ENCODE assay signal across 19 cellular contexts in genomic region chr14:67331368-67332125, GRCh38. TPM values are rescaled to one million over a fixed set of nuclear protein-coding genes. Genes with fewer than 3 reads are reported as not detected.
DNase-seq lines count a peak whose midpoint lies in the region; ATAC-seq and TF ChIP-seq lines count a peak whose summit lies in the region.
"Had no signal": no experiment of that assay in that cellular context is flagged by ENCODE, and none has a peak within 500 bp of the region (broad histone marks: within the 10 kb centered on the region; RNA-seq: fewer than 3 reads in every experiment).

No MANE protein-coding gene starts in this region.

- H3K4me1 ChIP-seq in PC-3 (ENCODE audit: insufficient read depth, low read length), result peaks cover 17% of the 10 kb centered on the region
- H3K4me1 ChIP-seq: neural progenitor cell had no signal

- no peak overlapping the region for H3K4me2 ChIP-seq in PC-3 (ENCODE audit: low read length)
- H3K4me2 ChIP-seq: neural progenitor cell had no signal

- CTCF ChIA-PET in PC-3 (lab: Charles Lee), result no interaction called here

- no peaks in the 10 kb centered on the region for H4K20me1 ChIP-seq in PC-3 (ENCODE audit: low read length)

- H3K9ac ChIP-seq in PC-3 (ENCODE audit: low read length), result no peak overlapping the region
- H3K9ac ChIP-seq: neural progenitor cell had no signal

- no peaks in the 10 kb centered on the region for H3F3A ChIP-seq in PC-3 (ENCODE audit: low read length, unreplicated experiment)

- H2AFZ ChIP-seq in PC-3 (ENCODE audit: low read length), result no peak overlapping the region
- H2AFZ ChIP-seq: neural progenitor cell had no signal

- H3K9me2 ChIP-seq in PC-3 (replicated peaks; ENCODE audit: low read length), result no peaks in the 10 kb centered on the region

- DNase-seq in EH (ENCODE audit: low read depth) (peak; percentile 65), PC-3 (peak; percentile 50), dedifferentiated amniotic fluid mesenchymal stem cell (ENCODE audit: extremely low spot score) (peak; percentile 28), non-pigmented ciliary epithelial cell (ENCODE audit: low read depth) (peak; percentile 37), putamen (ENCODE audit: low spot score) (no peak), hippocampal formation (lab: John Stamatoyannopoulos, UW) (no peak)
- DNase-seq: activated effector memory CD4-positive, alpha-beta T cell treated with anti-CD3 and anti-CD28 coated beads, Interleukin-2, amount 50 U/mL, for 16 hours; amygdala; COR-L47; NCI-H1436; NCI-H69; retina; SHP77; stimulated activated CD4-positive, alpha-beta T cell treated with anti-CD3 and anti-CD28 coated beads, Interleukin-15, amount 100 ng/mL, for 24 hours; T-helper 1 cell had no signal

- no peaks in the 10 kb centered on the region for H3K79me2 ChIP-seq in PC-3 (ENCODE audit: low read length)

- H3K27me3 ChIP-seq in PC-3 (ENCODE audit: low read length), result no peaks in the 10 kb centered on the region
- H3K27me3 ChIP-seq: neural progenitor cell had no signal

- peaks cover 46% of the 10 kb centered on the region for H3K36me3 ChIP-seq in PC-3 (ENCODE audit: low read depth, low read length)

- POLR2A ChIA-PET in PC-3 (lab: Charles Lee; ENCODE audit: unreplicated experiment), result no interaction called here

- no peak for TF ChIP-seq CTCF in PC-3 (conservative IDR thresholded peaks at IDR 0.05; ENCODE audit: low read depth, low read length)

- peak; percentile 84 for ATAC-seq in PC-3
- no peak for ATAC-seq in HG03378 (IDR thresholded peaks at IDR 0.05; ENCODE audit: unreplicated experiment)
- no peak for ATAC-seq in GM18907 (IDR thresholded peaks at IDR 0.05; ENCODE audit: unreplicated experiment)

- intact Hi-C loops in PC-3 (cut with micrococcal nuclease), result loop anchor here (5.0 kb wide), 1 partner anchor 89 kb away; the partner anchor contains the start of gene PALS1

- H3K9me3 ChIP-seq in PC-3 (ENCODE audit: low read length), result no peaks in the 10 kb centered on the region
- H3K9me3 ChIP-seq: thoracic aorta had no signal

- no peak overlapping the region for H3K4me3 ChIP-seq in PC-3 (ENCODE audit: low read length)
- H3K4me3 ChIP-seq: neural progenitor cell, thoracic aorta had no signal

- no TSS peak for BruUV-seq in PC-3 (replicated peaks; lab: Mats Ljungman, UMichigan)

- no peak overlapping the region for H3K27ac ChIP-seq in PC-3 (ENCODE audit: low read length)
- H3K27ac ChIP-seq: neural progenitor cell, thoracic aorta had no signal

RNA-seq across cellular contexts. Expression of gene ATP6V1D, which starts 28.1 kb away (rescaled TPM):
- total RNA-seq in PC-3 (2014; rRNA removed), result 69.6 and 85.9 TPM in 2 replicates

RNA-seq across cellular contexts. Expression of gene EIF2S1, which starts 28.6 kb away (rescaled TPM):
- total RNA-seq in PC-3 (2014; rRNA removed), result 345 and 415 TPM in 2 replicates

Comparison
In these comparisons a context has a peak if more than half of its experiments do, and no peak if none do; other contexts are left out.
1. DNase-seq: peak in EH (single experiment), PC-3 (single experiment), dedifferentiated amniotic fluid mesenchymal stem cell (single experiment) and non-pigmented ciliary epithelial cell (single experiment); none in putamen (single experiment) and hippocampal formation (0 of 2).